17 cellular contexts compared by ENCODE assay signal in the genomic region with DNA sequence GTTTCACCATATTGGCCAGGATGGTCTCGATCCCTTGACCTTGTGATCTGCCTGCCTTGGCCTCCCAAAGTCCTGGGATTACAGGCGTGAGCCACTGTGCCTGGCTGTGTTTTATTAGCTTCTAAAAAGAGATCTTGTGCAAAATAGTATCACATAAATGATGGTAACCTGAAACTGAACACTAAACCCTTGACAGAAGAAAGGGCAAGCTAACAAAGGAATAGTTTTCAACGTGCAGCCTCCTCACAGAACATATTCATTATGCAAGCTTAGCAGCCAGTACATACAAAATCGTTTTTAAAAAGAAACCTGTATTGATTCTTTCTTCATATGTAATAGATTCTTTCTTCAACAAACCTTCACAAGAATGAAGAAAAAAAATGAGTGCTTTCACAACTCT.
"Had no signal": no experiment of that assay in that cellular context is flagged by ENCODE, and none has a peak within 500 bp of the region (broad histone marks: within the 10 kb centered on the region; RNA-seq: fewer than 3 reads in every experiment).

No MANE protein-coding gene starts in this region.

- ATAC-seq: activated CD4-positive, alpha-beta T cell treated with anti-CD3 and anti-CD28 coated beads for 36 hours; activated CD8-positive, alpha-beta memory T cell treated with anti-CD3 and anti-CD28 coated beads, Interleukin-2, amount 10 ng/mL, durations not matched to agents 7 days and 5 days; esophagus mucosa; left lung; naive thymus-derived CD4-positive, alpha-beta T cell; stimulated activated naive CD8-positive, alpha-beta T cell treated with anti-CD3 and anti-CD28 coated beads, Interleukin-15, amount 100 ng/mL, for 72 hours; T-cell had no signal

- H3K4me3 ChIP-seq: left lung, right atrium auricular region, testis, upper lobe of left lung had no signal

- DNase-seq: activated CD4-positive, alpha-beta memory T cell treated with anti-CD3 and anti-CD28 coated beads for 36 hours; activated CD4-positive, alpha-beta T cell treated with anti-CD3 and anti-CD28 coated beads for 36 hours; activated CD8-positive, alpha-beta memory T cell treated with anti-CD3 and anti-CD28 coated beads, Interleukin-2, amount 10 ng/mL, durations not matched to agents 7 days and 5 days; activated naive CD4-positive, alpha-beta T cell treated with anti-CD3 and anti-CD28 coated beads, Interleukin-2, amount 50 U/mL, for 16 hours; activated T-cell treated with anti-CD3 and anti-CD28 coated beads, Interleukin-2, amount 50 U/mL, for 1 hour; left lung; mammary epithelial cell; naive thymus-derived CD4-positive, alpha-beta T cell; nucleus accumbens; stimulated activated naive CD8-positive, alpha-beta T cell treated with anti-CD3 and anti-CD28 coated beads, Interleukin-15, amount 100 ng/mL, for 72 hours; T-cell; T1000; testis; upper lobe of left lung had no signal

- H3K4me1 ChIP-seq: right atrium auricular region, testis, upper lobe of left lung had no signal

- H3K27ac ChIP-seq: left lung, right atrium auricular region, testis, upper lobe of left lung, VCaP had no signal

- H3K36me3 ChIP-seq: left lung, right atrium auricular region, upper lobe of left lung had no signal

- H3K27me3 ChIP-seq: left lung, right atrium auricular region, testis, upper lobe of left lung had no signal

- H3K9me3 ChIP-seq: left lung, right atrium auricular region, testis, upper lobe of left lung had no signal
